8 cellular contexts compared by ENCODE assay signal in the genomic region with DNA sequence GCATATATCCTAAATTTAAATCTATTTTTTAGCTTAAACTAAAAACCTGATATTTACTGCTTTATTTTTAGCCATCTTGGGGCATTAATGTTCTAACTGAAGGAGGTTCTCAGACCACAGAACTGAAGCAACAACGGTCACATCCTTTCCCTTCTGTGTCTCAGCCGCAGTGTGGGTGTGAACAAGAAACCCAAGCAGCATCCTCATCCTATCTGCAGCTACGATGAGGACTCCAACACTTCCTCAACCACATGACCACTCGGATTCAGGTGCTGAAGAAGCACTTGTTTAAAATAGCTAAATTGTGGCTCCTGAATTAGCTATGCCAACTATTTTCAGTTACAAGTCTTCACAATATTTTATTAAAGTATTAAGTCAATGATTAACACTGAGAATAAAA. TPM values are rescaled to one million over a fixed set of nuclear protein-coding genes. Genes with fewer than 3 reads are reported as not detected.
A peak's percentile ranks its signal among the peaks of the same experiment; 100 is the strongest.
DNase-seq lines count a peak whose midpoint lies in the region; ATAC-seq and TF ChIP-seq lines count a peak whose summit lies in the region.

No MANE protein-coding gene starts in this region.

- no peaks in the 10 kb centered on the region for H3K36me3 ChIP-seq in ovary

- TF ChIP-seq CTCF in ovary (IDR thresholded peaks at IDR 0.05) = no peak

- H3K9me3 Mint-ChIP-seq in stimulated activated naive B cell treated with anti-CD40 and anti-IgM and Interleukin-4, amounts not matched to agents 10 μg/mL and 1 μg/mL and 100 μg/mL, for 72 hours = no peaks in the 10 kb centered on the region

- TF ChIP-seq POLR2A in GM18505 (IDR thresholded peaks at IDR 0.05; ENCODE audit: borderline replicate concordance, extremely low read depth, insufficient read depth, insufficient read length) = peak; percentile 29
- TF ChIP-seq POLR2A in ovary (IDR thresholded peaks at IDR 0.05) = no peak

- H3K27ac ChIP-seq in ovary = no peak overlapping the region

- H3K4me1 Mint-ChIP-seq in stimulated activated naive B cell treated with anti-CD40 and anti-IgM and Interleukin-4, amounts not matched to agents 10 μg/mL and 1 μg/mL and 100 μg/mL, for 72 hours = peaks cover 17 to 24% of the 10 kb centered on the region in 2 donors

- no peaks in the 10 kb centered on the region for H3K27me3 ChIP-seq in ovary

- no peak overlapping the region for H3K4me3 ChIP-seq in ovary

- H3K27ac Mint-ChIP-seq in stimulated activated naive B cell treated with anti-CD40 and anti-IgM and Interleukin-4, amounts not matched to agents 10 μg/mL and 1 μg/mL and 100 μg/mL, for 72 hours = no peak overlapping the region

- no peak overlapping the region for H3K4me3 Mint-ChIP-seq in stimulated activated naive B cell treated with anti-CD40 and anti-IgM and Interleukin-4, amounts not matched to agents 10 μg/mL and 1 μg/mL and 100 μg/mL, for 72 hours

- H3K27me3 Mint-ChIP-seq in stimulated activated naive B cell treated with anti-CD40 and anti-IgM and Interleukin-4, amounts not matched to agents 10 μg/mL and 1 μg/mL and 100 μg/mL, for 72 hours = no peaks in the 10 kb centered on the region

- DNase-seq in MV-4-11 (lab: John Stamatoyannopoulos, UW) (peak; percentile 94), ovary (no peak), RPMI8226 (no peak), cerebellum (ENCODE audit: low spot score) (no peak)
- DNase-seq in activated gamma-delta T cell treated with anti-CD3 and anti-CD28 coated beads, Interleukin-2, amount 50 U/mL, for 16 hours (ENCODE audit: low read depth) = peak; percentile 54
- DNase-seq in stimulated activated naive B cell treated with anti-CD40 and anti-IgM and Interleukin-4, amounts not matched to agents 10 μg/mL and 1 μg/mL and 100 μg/mL, for 72 hours = peak; percentile 16

- intact Hi-C loops in ovary (cut with DNase I) = no loop called here

- ATAC-seq in GM18505 (IDR thresholded peaks at IDR 0.05; ENCODE audit: unreplicated experiment) (peak; percentile 52), HG02571 (IDR thresholded peaks at IDR 0.05; ENCODE audit: unreplicated experiment) (peak; percentile 64)
- peak; percentile 60 to 65 for ATAC-seq in stimulated activated naive B cell treated with anti-CD40 and anti-IgM and Interleukin-4, amounts not matched to agents 10 μg/mL and 1 μg/mL and 100 μg/mL, for 72 hours (replicated peaks)

- H3K9me3 ChIP-seq in ovary = no peaks in the 10 kb centered on the region

- WGBS in ovary, 3 donors = 38 to 52% (median 47%) methylated on average over 4 of the region's 4 CpGs

- no peak for TF ChIP-seq EP300 in ovary (IDR thresholded peaks at IDR 0.05)

- H3K36me3 Mint-ChIP-seq in stimulated activated naive B cell treated with anti-CD40 and anti-IgM and Interleukin-4, amounts not matched to agents 10 μg/mL and 1 μg/mL and 100 μg/mL, for 72 hours = peaks cover 0 to 3% of the 10 kb centered on the region in 2 donors

- H3K4me1 ChIP-seq in ovary (ENCODE audit: insufficient read depth) = peaks cover 15% of the 10 kb centered on the region

RNA-seq across cellular contexts. Expression of a gene that starts 5.3 kb away (rescaled TPM):
- total RNA-seq in ovary (100 to 1,000 TPM in 3 of 7 donors, 10 to 100 TPM in 4; 72.8 to 147 (median 95.9) TPM), cerebellum (41.6 TPM)
- 10 to 100 TPM; 42.7 to 83.0 TPM for polyA plus RNA-seq in ovary

RNA-seq across cellular contexts. Expression of a gene that starts 32.3 kb away (rescaled TPM):
- total RNA-seq in ovary (10 to 100 TPM; 17.8 to 24.1 (median 22.9) TPM), cerebellum (15.9 TPM)
- polyA plus RNA-seq in ovary = 10 to 100 TPM; 13.4 to 15.5 TPM

Comparison
In these comparisons a context has a peak if more than half of its experiments do, and no peak if none do; other contexts are left out.
1. DNase-seq: peak in MV-4-11 (single experiment), activated gamma-delta T cell treated with anti-CD3 and anti-CD28 coated beads, Interleukin-2, amount 50 U/mL, for 16 hours (single experiment) and stimulated activated naive B cell treated with anti-CD40 and anti-IgM and Interleukin-4, amounts not matched to agents 10 μg/mL and 1 μg/mL and 100 μg/mL, for 72 hours (single experiment); none in ovary (0 of 5), RPMI8226 (single experiment) and cerebellum (single experiment).
2. Peak in every context shown above with its lines, with median percentiles within 50 percentile points of each other: ATAC-seq.